ENCODE assay signal across 8 cellular contexts in the genomic region with DNA sequence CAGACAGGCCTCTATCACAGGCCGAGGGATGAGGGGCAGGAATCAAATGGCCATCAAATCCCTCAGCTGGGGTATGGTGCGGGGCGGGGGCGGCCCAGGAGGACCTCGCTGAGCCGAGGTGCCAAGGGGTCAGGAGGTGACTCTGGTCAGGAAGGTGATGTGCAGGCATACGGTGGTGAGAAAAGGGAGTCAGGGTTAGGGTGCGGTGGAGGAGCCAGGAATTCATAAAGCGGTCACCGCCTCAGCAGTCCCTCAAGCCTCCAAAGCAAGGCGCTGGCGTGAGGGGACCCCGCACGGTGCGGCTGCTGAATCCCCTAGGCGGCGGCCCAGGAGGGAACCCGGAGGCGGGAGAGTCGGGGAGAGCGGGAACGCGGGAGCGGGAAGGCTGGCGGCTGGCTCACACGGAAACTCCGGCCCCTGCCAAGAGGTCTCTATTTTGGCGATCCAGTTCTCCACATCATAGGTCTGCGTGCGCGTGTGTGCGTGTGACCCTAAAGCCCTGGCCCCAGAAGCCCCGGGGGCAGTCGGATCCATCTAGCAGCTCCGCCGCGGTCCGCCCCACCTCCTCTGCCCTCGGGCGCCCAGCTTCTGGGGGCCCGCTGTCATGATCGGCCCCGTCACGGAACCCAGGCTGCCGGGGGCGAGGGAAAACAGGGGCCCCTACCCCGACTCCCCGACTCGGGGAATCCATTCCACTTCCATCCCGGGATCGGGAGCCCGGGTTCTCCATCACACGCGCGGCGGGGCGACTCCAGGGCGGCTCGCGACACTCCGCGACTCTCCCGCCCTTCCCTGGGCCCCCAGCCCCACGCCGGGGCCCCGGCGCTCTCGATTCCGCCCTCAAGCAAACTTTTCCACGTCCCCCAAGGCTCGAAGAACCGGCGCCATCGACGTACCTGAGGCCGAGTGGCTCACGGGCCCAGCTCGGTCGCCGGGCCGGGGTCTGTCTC. TPM values are rescaled to one million over a fixed set of nuclear protein-coding genes. Genes with fewer than 3 reads are reported as not detected.
DNase-seq lines count a peak whose midpoint lies in the region; ATAC-seq lines count a peak whose summit lies in the region.

No MANE protein-coding gene starts in this region.

- peak overlapping the region; percentile 52 to 86 (median 61) for H3K4me3 ChIP-seq in skin epidermis

- DNase-seq in activated T-cell treated with anti-CD3 and anti-CD28 coated beads, Interleukin-2, amount 50 U/mL, for 4 hours, result no peak
- no peak for DNase-seq in left ventricle myocardium superior
- no peak for DNase-seq in NCI-H345 (lab: John Stamatoyannopoulos, UW)
- no peak for DNase-seq in central memory CD4-positive, alpha-beta T cell

- peaks cover 29% of the 10 kb centered on the region for H3K4me1 Mint-ChIP-seq in activated T-cell treated with anti-CD3 and anti-CD28 coated beads, Interleukin-2, amount 50 U/mL, for 4 hours (ENCODE audit: low read depth)

- peak overlapping the region; percentile 62 to 97 (median 94) for H3K27ac ChIP-seq in skin epidermis

- no peaks in the 10 kb centered on the region for H3K36me3 Mint-ChIP-seq in activated T-cell treated with anti-CD3 and anti-CD28 coated beads, Interleukin-2, amount 50 U/mL, for 4 hours (ENCODE audit: insufficient read depth)

- H3K27me3 Mint-ChIP-seq in activated T-cell treated with anti-CD3 and anti-CD28 coated beads, Interleukin-2, amount 50 U/mL, for 4 hours (ENCODE audit: low read depth), result no peaks in the 10 kb centered on the region

- H3K9me3 Mint-ChIP-seq in activated T-cell treated with anti-CD3 and anti-CD28 coated beads, Interleukin-2, amount 50 U/mL, for 4 hours, result no peaks in the 10 kb centered on the region

- ATAC-seq in GM18498 (IDR thresholded peaks at IDR 0.05; ENCODE audit: unreplicated experiment) (peak; percentile 19), HG03159 (IDR thresholded peaks at IDR 0.05; ENCODE audit: unreplicated experiment) (peak; percentile 22), left ventricle myocardium superior (peak; percentile 29), HG02884 (IDR thresholded peaks at IDR 0.05; ENCODE audit: unreplicated experiment) (no peak)
- ATAC-seq in activated T-cell treated with anti-CD3 and anti-CD28 coated beads, Interleukin-2, amount 50 U/mL, for 4 hours, result peak; percentile 20 to 35

- peak overlapping the region; percentile 90 for H3K4me3 Mint-ChIP-seq in activated T-cell treated with anti-CD3 and anti-CD28 coated beads, Interleukin-2, amount 50 U/mL, for 4 hours

- intact Hi-C loops in left ventricle myocardium superior (cut with micrococcal nuclease), result no loop called here

RNA-seq across cellular contexts. Expression of a gene that starts 0.6 kb away (rescaled TPM):
- total RNA-seq in activated T-cell treated with anti-CD3 and anti-CD28 coated beads, Interleukin-2, amount 50 U/mL, for 4 hours, result 10 to 100 TPM; 22.7 to 26.5 (median 23.0) TPM
- total RNA-seq in left ventricle myocardium superior, result 2.3 TPM

RNA-seq across cellular contexts. Expression of a gene that starts 55.9 kb away (rescaled TPM):
- total RNA-seq in activated T-cell treated with anti-CD3 and anti-CD28 coated beads, Interleukin-2, amount 50 U/mL, for 4 hours, result 10 to 100 TPM; 45.2 to 54.5 (median 51.9) TPM
- total RNA-seq in left ventricle myocardium superior, result 134 TPM
